In the genomic region with DNA sequence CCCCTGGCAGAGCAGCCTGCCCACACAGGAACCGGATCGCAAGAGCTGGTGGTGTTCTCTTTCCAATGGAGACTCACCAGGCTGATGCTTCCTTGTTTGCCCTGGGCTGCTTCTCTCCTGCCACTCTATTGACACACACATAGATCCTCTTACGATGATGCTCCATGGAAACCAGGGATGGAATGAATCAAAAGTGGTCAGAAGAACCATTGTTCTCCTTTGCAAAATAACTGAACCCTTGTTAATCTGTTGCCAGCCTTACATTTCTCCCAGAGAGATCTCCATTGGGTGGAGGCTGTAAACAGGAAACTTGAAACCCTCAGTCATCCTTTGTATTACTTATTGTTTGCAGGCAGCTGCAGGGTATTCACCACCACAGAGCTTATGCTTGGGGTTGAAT, we compare ENCODE assay signal across 11 cellular contexts. TPM values are rescaled to one million over a fixed set of nuclear protein-coding genes. Genes with fewer than 3 reads are reported as not detected.
DNase-seq lines count a peak whose midpoint lies in the region; FAIRE-seq and TF ChIP-seq lines count a peak whose summit lies in the region.
"Had no signal": no experiment of that assay in that cellular context is flagged by ENCODE, and none has a peak within 500 bp of the region (broad histone marks: within the 10 kb centered on the region; RNA-seq: fewer than 3 reads in every experiment).

No MANE protein-coding gene starts in this region.

- H3K9me3 ChIP-seq in endothelial cell of umbilical vein (replicated peaks; ENCODE audit: control insufficient read depth, insufficient read depth, low read length) (no peaks in the 10 kb centered on the region), esophagus squamous epithelium (no peaks in the 10 kb centered on the region), WERI-Rb-1 (ENCODE audit: severe bottlenecking) (no peaks in the 10 kb centered on the region)

- no peak overlapping the region for H3K27ac ChIP-seq in endothelial cell of umbilical vein (ENCODE audit: insufficient read depth, low read depth, low read length)
- H3K27ac ChIP-seq in esophagus squamous epithelium: no peak overlapping the region
- H3K27ac ChIP-seq in WERI-Rb-1: no peak overlapping the region

- intact Hi-C loops in endothelial cell of umbilical vein (cut with micrococcal nuclease) (no loop called here), esophagus squamous epithelium (cut with DNase I) (no loop called here)

- no peaks in the 10 kb centered on the region for H3K9me1 ChIP-seq in endothelial cell of umbilical vein (replicated peaks; ENCODE audit: control insufficient read depth, extremely low read depth, insufficient read depth, low read length)

- peaks cover 3 to 5% of the 10 kb centered on the region in 2 experiments for H3K27me3 ChIP-seq in endothelial cell of umbilical vein (ENCODE audit: control insufficient read depth in 2 of 2, insufficient read depth in 2 of 2, low read length in 2 of 2)
- H3K27me3 ChIP-seq in esophagus squamous epithelium: peaks cover 0 to 8% (median 0%) of the 10 kb centered on the region in 4 donors
- H3K27me3 ChIP-seq in WERI-Rb-1 (ENCODE audit: insufficient read depth, low read depth, severe bottlenecking): no peaks in the 10 kb centered on the region

- POLR2A ChIA-PET in endothelial cell of umbilical vein (lab: Charles Lee): no interaction called here

- no peak overlapping the region for H2AFZ ChIP-seq in endothelial cell of umbilical vein (ENCODE audit: low read depth, low read length)

- no peaks in the 10 kb centered on the region for H3K79me2 ChIP-seq in endothelial cell of umbilical vein (ENCODE audit: control insufficient read depth, insufficient read depth, low read length)

- no peak for TF ChIP-seq CTCF in endothelial cell of umbilical vein (IDR thresholded peaks at IDR 0.05; ENCODE audit: extremely low read depth in 1 of 2, insufficient read depth in 1 of 2, low read depth in 1 of 2, low read length in 2 of 2)
- TF ChIP-seq CTCF in esophagus squamous epithelium (IDR thresholded peaks at IDR 0.05): no peak
- no peak for TF ChIP-seq CTCF in WERI-Rb-1 (IDR thresholded peaks at IDR 0.05; ENCODE audit: low read depth, low read length)

- H3K4me1 ChIP-seq in endothelial cell of umbilical vein (ENCODE audit: control insufficient read depth, extremely low read depth, insufficient read depth, low read length) (peaks cover 22% of the 10 kb centered on the region), esophagus squamous epithelium (peaks cover 0 to 13% (median 0%) of the 10 kb centered on the region in 3 donors)

- no peak for TF ChIP-seq POLR2A in endothelial cell of umbilical vein (IDR thresholded peaks at IDR 0.05; ENCODE audit: low read depth, low read length)
- TF ChIP-seq POLR2A in esophagus squamous epithelium (IDR thresholded peaks at IDR 0.05): no peak

- WGBS in esophagus squamous epithelium, 2 donors: 47 to 57% methylated on average over 3 of the region's 3 CpGs

- dilution Hi-C loops in endothelial cell of umbilical vein (cut with MboI; ENCODE audit: extremely low pct_ligation_motif_present, low sequenced_read_pairs): no loop called here

- H4K20me1 ChIP-seq in endothelial cell of umbilical vein (replicated peaks; ENCODE audit: control insufficient read depth, extremely low read depth, insufficient read depth, low read length): no peaks in the 10 kb centered on the region

- FAIRE-seq in endothelial cell of umbilical vein (lab: Jason Lieb, UNC): peak; percentile 38

- no TSS peak for BruUV-seq in endothelial cell of umbilical vein (replicated peaks; lab: Mats Ljungman, UMichigan)

- H3K36me3 ChIP-seq in endothelial cell of umbilical vein (ENCODE audit: control insufficient read depth in 2 of 2, extremely low read depth in 1 of 2, insufficient read depth in 2 of 2, low read length in 2 of 2) (no peaks in the 10 kb centered on the region), esophagus squamous epithelium (no peaks in the 10 kb centered on the region), WERI-Rb-1 (no peaks in the 10 kb centered on the region)

- no peak overlapping the region for H3K4me2 ChIP-seq in endothelial cell of umbilical vein (ENCODE audit: insufficient read depth, low read length)

- H3K4me3 ChIP-seq in endothelial cell of umbilical vein (replicated peaks in 1 of 3; ENCODE audit: insufficient read depth in 1 of 3, low read depth in 1 of 3, low read length in 3 of 3) (no peak overlapping the region), esophagus squamous epithelium (no peak overlapping the region), WERI-Rb-1 (ENCODE audit: low read depth, low read length) (no peak overlapping the region)

- H3K9ac ChIP-seq in endothelial cell of umbilical vein (replicated peaks; ENCODE audit: extremely low read depth, insufficient read depth, low read length): no peak overlapping the region

- peak; percentile 52 for DNase-seq in NCI-H1092 (lab: John Stamatoyannopoulos, UW)
- peak; percentile 69 to 81 for DNase-seq in NCI-H526 (lab: John Stamatoyannopoulos, UW)
- peak; percentile 77 for DNase-seq in endothelial cell of umbilical vein (ENCODE audit: low read depth, low spot score)
- peak; percentile 90 for DNase-seq in renal cortical epithelial cell (ENCODE audit: low read depth)
- no peak for DNase-seq in esophagus squamous epithelium (lab: John Stamatoyannopoulos, UW)
- DNase-seq in WERI-Rb-1: no peak
- no peak for DNase-seq in stimulated activated CD4-positive, alpha-beta T cell treated with anti-CD3 and anti-CD28 coated beads, Interleukin-4, amount 100 ng/mL, for 4 hours
- no peak for DNase-seq in kidney glomerular epithelial cell (lab: John Stamatoyannopoulos, UW)
- DNase-seq: effector CD8-positive, alpha-beta T cell; immature natural killer cell; trophoblast cell had no signal

- CTCF ChIA-PET in endothelial cell of umbilical vein (lab: Charles Lee): interaction anchor here (0.6 to 2.7 kb wide), 4 partner anchors 14 to 212 kb away, joined by 3 to 13 read pairs (median 4); no protein-coding TSS in a partner anchor

TF ChIP-seq in endothelial cell of umbilical vein, 7 proteins besides CTCF, POLR2A, EP300 and RAD21:
- TF ChIP-seq MYC (IDR thresholded peaks at IDR 0.05; ENCODE audit: low read depth, low read length) (no peak), EZH2 (IDR thresholded peaks at IDR 0.05; ENCODE audit: borderline replicate concordance, low read depth, low read length, severe bottlenecking) (no peak), GATA2 (IDR thresholded peaks at IDR 0.05; ENCODE audit: insufficient read depth, insufficient read length, low read depth, low read length) (no peak)
- TF ChIP-seq, protein P1, sequence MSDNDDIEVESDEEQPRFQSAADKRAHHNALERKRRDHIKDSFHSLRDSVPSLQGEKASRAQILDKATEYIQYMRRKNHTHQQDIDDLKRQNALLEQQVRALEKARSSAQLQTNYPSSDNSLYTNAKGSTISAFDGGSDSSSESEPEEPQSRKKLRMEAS (IDR thresholded peaks at IDR 0.05; ENCODE audit: insufficient read depth, insufficient read length): no peak

RNA-seq across cellular contexts. Expression of a gene that starts 24.6 kb away (rescaled TPM):
- total RNA-seq in endothelial cell of umbilical vein (19.9 and 25.1 TPM in 2 replicates), renal cortical epithelial cell (3.3 and 3.9 TPM in 2 replicates), esophagus squamous epithelium (10 to 100 TPM in 1 of 4 donors, 1 to 10 TPM in 3; 5.0 to 16.8 (median 8.2) TPM)
- 17.9 and 18.7 TPM in 2 replicates for polyA plus RNA-seq in endothelial cell of umbilical vein
- 12.0 and 12.8 TPM in 2 replicates for polyA plus RNA-seq in endothelial cell of umbilical vein (2011; cell fraction: cytosol; rRNA removed)
- 7.4 and 7.5 TPM in 2 replicates for polyA plus RNA-seq in endothelial cell of umbilical vein (2011; cell fraction: nucleus; rRNA removed)
- polyA plus RNA-seq in endothelial cell of umbilical vein (2012): 15.8 and 17.4 TPM in 2 replicates
- 15.3 and 20.7 TPM in 2 replicates for polyA minus RNA-seq in endothelial cell of umbilical vein
- 15.7 TPM for polyA minus RNA-seq in endothelial cell of umbilical vein (2011; cell fraction: cytosol; rRNA and poly(A)+ RNA removed)
- polyA minus RNA-seq in endothelial cell of umbilical vein (2011; cell fraction: nucleus; rRNA and poly(A)+ RNA removed): 12.9 and 17.0 TPM in 2 replicates

Comparison
In these comparisons a context has a peak if more than half of its experiments do, and no peak if none do; other contexts are left out.
1. DNase-seq: peak in NCI-H1092 (single experiment), NCI-H526 (2 of 2), endothelial cell of umbilical vein (single experiment) and renal cortical epithelial cell (single experiment); none in esophagus squamous epithelium (single experiment), WERI-Rb-1 (single experiment), stimulated activated CD4-positive, alpha-beta T cell treated with anti-CD3 and anti-CD28 coated beads, Interleukin-4, amount 100 ng/mL, for 4 hours (0 of 2) and kidney glomerular epithelial cell (single experiment).